In the genomic region with DNA sequence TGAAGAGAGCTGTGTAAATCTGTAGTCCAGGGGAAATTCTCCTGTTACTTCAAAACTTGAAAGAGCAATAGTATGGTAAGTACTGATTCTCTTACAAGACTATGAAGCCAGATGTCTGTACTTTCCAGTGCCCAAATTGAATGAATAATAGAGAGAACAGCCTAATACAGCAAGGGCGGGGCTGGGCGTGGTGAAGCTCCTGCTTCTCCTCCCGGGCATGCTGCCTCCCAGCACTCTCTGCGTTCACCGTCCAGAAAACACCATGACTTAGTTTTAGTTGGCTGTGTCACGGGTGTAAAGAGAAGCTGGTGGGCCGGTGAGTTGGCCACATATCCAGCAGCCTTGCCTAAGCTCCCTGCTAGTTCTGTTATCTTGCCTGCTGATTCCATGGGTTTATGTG, we compare ENCODE assay signal across 19 cellular contexts. TPM values are rescaled to one million over a fixed set of nuclear protein-coding genes. Genes with fewer than 3 reads are reported as not detected.
"Had no signal": no experiment of that assay in that cellular context is flagged by ENCODE, and none has a peak within 500 bp of the region (broad histone marks: within the 10 kb centered on the region; RNA-seq: fewer than 3 reads in every experiment).

No MANE protein-coding gene starts in this region.

- H3K27ac Mint-ChIP-seq: activated CD4-positive, alpha-beta memory T cell treated with anti-CD3 and anti-CD28 coated beads, Interleukin-2, amount 10 ng/mL, durations not matched to agents 7 days and 5 days; activated naive CD8-positive, alpha-beta T cell treated with anti-CD3 and anti-CD28 coated beads, Interleukin-2, amount 10 ng/mL, durations not matched to agents 7 days and 5 days; activated T-cell treated with anti-CD3 and anti-CD28 coated beads, Interleukin-2, amount 50 U/mL, for 72 hours; endodermal cell; nephron; stimulated activated naive CD8-positive, alpha-beta T cell treated with anti-CD3 and anti-CD28 coated beads, Interleukin-15, amount 100 ng/mL, for 72 hours; WTC11 had no signal

- H3K27me3 Mint-ChIP-seq: activated CD4-positive, alpha-beta memory T cell treated with anti-CD3 and anti-CD28 coated beads, Interleukin-2, amount 10 ng/mL, durations not matched to agents 7 days and 5 days; activated naive CD8-positive, alpha-beta T cell treated with anti-CD3 and anti-CD28 coated beads, Interleukin-2, amount 10 ng/mL, durations not matched to agents 7 days and 5 days had no signal

- H3K36me3 Mint-ChIP-seq: activated naive CD8-positive, alpha-beta T cell treated with anti-CD3 and anti-CD28 coated beads, Interleukin-2, amount 10 ng/mL, durations not matched to agents 7 days and 5 days had no signal

- H3K9me3 ChIP-seq: prostate gland had no signal

- H3K4me3 ChIP-seq: prostate gland, upper lobe of right lung had no signal

- ATAC-seq: activated T-cell treated with anti-CD3 and anti-CD28 coated beads, Interleukin-2, amount 50 U/mL, for 72 hours; left ventricle myocardium superior; right cardiac atrium; stimulated activated naive CD8-positive, alpha-beta T cell treated with anti-CD3 and anti-CD28 coated beads, Interleukin-15, amount 100 ng/mL, for 72 hours; upper lobe of right lung; WTC11 had no signal

- H3K4me3 Mint-ChIP-seq: activated CD4-positive, alpha-beta memory T cell treated with anti-CD3 and anti-CD28 coated beads, Interleukin-2, amount 10 ng/mL, durations not matched to agents 7 days and 5 days; activated naive CD8-positive, alpha-beta T cell treated with anti-CD3 and anti-CD28 coated beads, Interleukin-2, amount 10 ng/mL, durations not matched to agents 7 days and 5 days; activated T-cell treated with anti-CD3 and anti-CD28 coated beads, Interleukin-2, amount 50 U/mL, for 72 hours; endodermal cell; nephron; stimulated activated naive CD8-positive, alpha-beta T cell treated with anti-CD3 and anti-CD28 coated beads, Interleukin-15, amount 100 ng/mL, for 72 hours; WTC11 had no signal

- H3K27me3 ChIP-seq: upper lobe of right lung had no signal

- DNase-seq: activated CD4-positive, alpha-beta memory T cell treated with anti-CD3 and anti-CD28 coated beads, Interleukin-2, amount 10 ng/mL, durations not matched to agents 7 days and 5 days; activated CD4-positive, alpha-beta T cell treated with anti-CD3 and anti-CD28 coated beads for 4 hours; activated naive CD8-positive, alpha-beta T cell treated with anti-CD3 and anti-CD28 coated beads, Interleukin-2, amount 10 ng/mL, durations not matched to agents 7 days and 5 days; activated T-cell treated with anti-CD3 and anti-CD28 coated beads, Interleukin-2, amount 50 U/mL, for 72 hours; cerebellar nuclear complex; dermis blood vessel endothelial cell; endodermal cell; hippocampal formation; left ventricle myocardium superior; mesenchymal stem cell; nucleus accumbens; right cardiac atrium; stimulated activated CD4-positive, alpha-beta T cell treated with anti-CD3 and anti-CD28 coated beads, Interleukin-1b, Interleukin-23, amount 100 ng/mL, for 48 hours; stimulated activated naive CD8-positive, alpha-beta T cell treated with anti-CD3 and anti-CD28 coated beads, Interleukin-15, amount 100 ng/mL, for 72 hours; upper lobe of right lung had no signal

- H3K4me1 Mint-ChIP-seq: activated CD4-positive, alpha-beta memory T cell treated with anti-CD3 and anti-CD28 coated beads, Interleukin-2, amount 10 ng/mL, durations not matched to agents 7 days and 5 days; activated naive CD8-positive, alpha-beta T cell treated with anti-CD3 and anti-CD28 coated beads, Interleukin-2, amount 10 ng/mL, durations not matched to agents 7 days and 5 days; endodermal cell; nephron; stimulated activated naive CD8-positive, alpha-beta T cell treated with anti-CD3 and anti-CD28 coated beads, Interleukin-15, amount 100 ng/mL, for 72 hours had no signal

- H3K36me3 ChIP-seq: prostate gland, upper lobe of right lung had no signal

- H3K4me1 ChIP-seq: prostate gland, upper lobe of right lung had no signal

- H3K27ac ChIP-seq: prostate gland, upper lobe of right lung had no signal

RNA-seq across cellular contexts. Expression of a gene that starts 40.6 kb away (rescaled TPM):
- total RNA-seq: activated CD4-positive, alpha-beta memory T cell treated with anti-CD3 and anti-CD28 coated beads, Interleukin-2, amount 10 ng/mL, durations not matched to agents 7 days and 5 days; activated naive CD8-positive, alpha-beta T cell treated with anti-CD3 and anti-CD28 coated beads, Interleukin-2, amount 10 ng/mL, durations not matched to agents 7 days and 5 days; activated T-cell treated with anti-CD3 and anti-CD28 coated beads, Interleukin-2, amount 50 U/mL, for 72 hours; T-helper 1 cell treated with Interleukin-12 subunit alpha and Interleukin-12 subunit beta and Interleukin-4 antibody, amounts not matched to agents 30 ng/mL and 1 ng/mL, for 36 hours had no signal
